ENCODE assay signal across 15 cellular contexts in the genomic region with DNA sequence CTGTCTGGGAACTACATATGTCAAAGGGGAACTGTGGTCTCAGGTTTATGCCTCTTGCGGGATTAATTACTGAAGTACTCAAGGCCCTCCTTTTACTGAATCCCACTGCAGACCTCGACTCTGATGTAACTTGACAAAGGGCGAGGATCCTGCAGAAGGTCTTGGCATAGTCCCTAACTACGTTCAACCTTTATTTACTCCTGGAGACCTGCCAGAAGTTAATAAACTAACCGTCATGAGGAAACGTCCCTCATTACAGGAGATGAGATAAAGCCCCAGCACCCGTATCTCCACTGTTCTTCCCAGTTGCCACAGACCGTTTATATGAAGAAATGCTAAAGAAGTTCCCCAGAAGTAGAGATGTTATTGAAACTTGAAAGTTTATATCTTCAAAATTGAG.
DNase-seq lines count a peak whose midpoint lies in the region; ATAC-seq, FAIRE-seq and TF ChIP-seq lines count a peak whose summit lies in the region.
"Had no signal": no experiment of that assay in that cellular context is flagged by ENCODE, and none has a peak within 500 bp of the region (broad histone marks: within the 10 kb centered on the region; RNA-seq: fewer than 3 reads in every experiment).

No MANE protein-coding gene starts in this region.

- 19% methylated on average over 8 of the region's 8 CpGs for WGBS in pancreas, 2 donors

- H3K36me3 ChIP-seq in pancreas: no peaks in the 10 kb centered on the region
- H3K36me3 ChIP-seq: BE2C had no signal

- DNase-seq in CD14-positive monocyte (ENCODE audit: low spot score): no peak
- peak; percentile 73 for DNase-seq in NCI-H1092 (lab: John Stamatoyannopoulos, UW)
- no peak for DNase-seq in pancreas
- no peak for DNase-seq in DMS114 treated with DMSO at 0.1 percent for 48 hours (lab: John Stamatoyannopoulos, UW; ENCODE audit: unreplicated experiment)
- no peak for DNase-seq in activated naive CD4-positive, alpha-beta T cell treated with anti-CD3 and anti-CD28 coated beads for 36 hours
- DNase-seq in HFFc6: no peak
- DNase-seq: aorta, BE2C, mesendoderm, NCI-H187, RPMI8226, T-helper 9 cell had no signal

- peak overlapping the region; percentile 72 for H3K27ac ChIP-seq in VCaP
- H3K27ac ChIP-seq in pancreas: peak overlapping the region in 2 of 4 donors; percentile 69 to 80

- CTCF ChIA-PET in activated naive CD4-positive, alpha-beta T cell treated with anti-CD3 and anti-CD28 coated beads for 36 hours (lab: Charles Lee): interaction anchor here (0.6 kb wide), 1 partner anchor 896 kb away, joined by 5 read pairs; no protein-coding TSS in a partner anchor

- peaks cover 0 to 27% (median 15%) of the 10 kb centered on the region in 3 donors for H3K4me1 ChIP-seq in pancreas

- peaks cover 0 to 4% (median 0%) of the 10 kb centered on the region in 7 donors for H3K9me3 Mint-ChIP-seq in CD14-positive monocyte
- no peaks in the 10 kb centered on the region for H3K9me3 Mint-ChIP-seq in activated naive CD4-positive, alpha-beta T cell treated with anti-CD3 and anti-CD28 coated beads for 36 hours
- no peaks in the 10 kb centered on the region for H3K9me3 Mint-ChIP-seq in HFFc6

- peak overlapping the region; percentile 94 to 98 (median 97) for H3K27ac Mint-ChIP-seq in CD14-positive monocyte
- no peak overlapping the region for H3K27ac Mint-ChIP-seq in activated naive CD4-positive, alpha-beta T cell treated with anti-CD3 and anti-CD28 coated beads for 36 hours
- no peak overlapping the region for H3K27ac Mint-ChIP-seq in HFFc6

- intact Hi-C loops in CD14-positive monocyte (cut with micrococcal nuclease): loop anchor here in 1 of 2 donors (5.0 kb wide), 1 partner anchor 42 kb away; no protein-coding TSS in a partner anchor
- intact Hi-C loops in pancreas (cut with DNase I): no loop called here
- intact Hi-C loops in activated naive CD4-positive, alpha-beta T cell treated with anti-CD3 and anti-CD28 coated beads for 36 hours (cut with micrococcal nuclease): no loop called here

- H3K36me3 Mint-ChIP-seq in CD14-positive monocyte: peaks cover 48 to 68% of the 10 kb centered on the region in 2 donors
- peaks cover 47% of the 10 kb centered on the region for H3K36me3 Mint-ChIP-seq in activated naive CD4-positive, alpha-beta T cell treated with anti-CD3 and anti-CD28 coated beads for 36 hours (ENCODE audit: low read depth)
- peaks cover 37% of the 10 kb centered on the region for H3K36me3 Mint-ChIP-seq in HFFc6 (ENCODE audit: low read depth)

- H3K27me3 ChIP-seq in pancreas: no peaks in the 10 kb centered on the region
- H3K27me3 ChIP-seq: BE2C had no signal

- ATAC-seq in pancreas (peak; percentile 11 to 51 (median 34)), GM19035 (IDR thresholded peaks at IDR 0.05; ENCODE audit: unreplicated experiment) (no peak)

- FAIRE-seq in pancreas (lab: Jason Lieb, UNC): peak; percentile 76
- FAIRE-seq: endometrium had no signal

- peaks cover 59% of the 10 kb centered on the region for H3K4me1 Mint-ChIP-seq in CD14-positive monocyte
- H3K4me1 Mint-ChIP-seq in activated naive CD4-positive, alpha-beta T cell treated with anti-CD3 and anti-CD28 coated beads for 36 hours (ENCODE audit: low read depth): peaks cover 34% of the 10 kb centered on the region
- H3K4me1 Mint-ChIP-seq in HFFc6 (ENCODE audit: low read depth): peaks cover 21% of the 10 kb centered on the region

- no peaks in the 10 kb centered on the region for H3K9me3 ChIP-seq in pancreas
- H3K9me3 ChIP-seq: BE2C had no signal

- no peak overlapping the region for H3K4me3 Mint-ChIP-seq in CD14-positive monocyte
- no peak overlapping the region for H3K4me3 Mint-ChIP-seq in activated naive CD4-positive, alpha-beta T cell treated with anti-CD3 and anti-CD28 coated beads for 36 hours
- no peak overlapping the region for H3K4me3 Mint-ChIP-seq in HFFc6

- H3K27me3 Mint-ChIP-seq in CD14-positive monocyte (ENCODE audit: low read depth in 3 of 3) (no peaks in the 10 kb centered on the region), HFFc6 (ENCODE audit: insufficient read depth) (peaks cover 4% of the 10 kb centered on the region)
- H3K27me3 Mint-ChIP-seq in activated naive CD4-positive, alpha-beta T cell treated with anti-CD3 and anti-CD28 coated beads for 36 hours (ENCODE audit: low read depth): no peaks in the 10 kb centered on the region

- TF ChIP-seq CTCF in CD14-positive monocyte (IDR thresholded peaks at IDR 0.05) (no peak), VCaP (conservative IDR thresholded peaks at IDR 0.05) (no peak), pancreas (IDR thresholded peaks at IDR 0.05) (no peak), HFFc6 (IDR thresholded peaks at IDR 0.05) (no peak)

- H3K4me3 ChIP-seq in pancreas: no peak overlapping the region

Comparison
In these comparisons a context has a peak if more than half of its experiments do, and no peak if none do; other contexts are left out.
1. H3K27ac Mint-ChIP-seq: peak in CD14-positive monocyte (7 of 7); none in activated naive CD4-positive, alpha-beta T cell treated with anti-CD3 and anti-CD28 coated beads for 36 hours (single experiment) and HFFc6 (single experiment).